In genomic region chr9:138105561-138106505, GRCh38 we compare ENCODE assay signal across 23 cellular contexts.
A peak's percentile ranks its signal among the peaks of the same experiment; 100 is the strongest.
DNase-seq lines count a peak whose midpoint lies in the region; ATAC-seq and TF ChIP-seq lines count a peak whose summit lies in the region.
"Had no signal": no experiment of that assay in that cellular context is flagged by ENCODE, and none has a peak within 500 bp of the region (broad histone marks: within the 10 kb centered on the region; RNA-seq: fewer than 3 reads in every experiment).

No MANE protein-coding gene starts in this region.

- H3K4me3 ChIP-seq in osteoblast (ENCODE audit: insufficient read depth, low read length) = no peak overlapping the region

- H3K4me2 ChIP-seq in osteoblast (ENCODE audit: insufficient read depth, low read length) = no peak overlapping the region

- peak; percentile 3 for DNase-seq in AG08396 (ENCODE audit: low spot score)
- peak; percentile 13 for DNase-seq in D341Med (ENCODE audit: low spot score)
- DNase-seq in ecto neural progenitor cell (ENCODE audit: low spot score) = peak; percentile 38
- DNase-seq in osteoblast (ENCODE audit: insufficient read length, low spot score, missing footprints) = peak; percentile 65
- no peak for DNase-seq in SK-N-DZ (ENCODE audit: low spot score)
- DNase-seq in activated CD8-positive, alpha-beta T cell treated with anti-CD3 and anti-CD28 coated beads, Interleukin-2, amount 10 ng/mL, durations not matched to agents 7 days and 5 days = no peak
- no peak for DNase-seq in kidney tubule cell (ENCODE audit: low spot score)
- DNase-seq: activated CD4-positive, alpha-beta T cell treated with anti-CD3 and anti-CD28 coated beads, Interleukin-2, amount 10 ng/mL, durations not matched to agents 7 days and 5 days; amniotic stem cell; brain microvascular endothelial cell; COR-L47; DMS53; mesendoderm; NCI-H1694; stimulated activated CD4-positive, alpha-beta T cell treated with anti-CD3 and anti-CD28 coated beads, Interleukin-4, amount 100 ng/mL, for 1 hour; T1000 had no signal

- no peaks in the 10 kb centered on the region for H4K20me1 ChIP-seq in osteoblast (ENCODE audit: insufficient read depth, low read length)

- no peak overlapping the region for H3K27ac ChIP-seq in osteoblast (ENCODE audit: low read depth, low read length)
- H3K27ac ChIP-seq: brain microvascular endothelial cell, C4-2B, VCaP had no signal

- no peaks in the 10 kb centered on the region for H3K36me3 Mint-ChIP-seq in activated CD8-positive, alpha-beta T cell treated with anti-CD3 and anti-CD28 coated beads, Interleukin-2, amount 10 ng/mL, durations not matched to agents 7 days and 5 days (ENCODE audit: low read depth)
- H3K36me3 Mint-ChIP-seq: activated naive CD4-positive, alpha-beta T cell treated with anti-CD3 and anti-CD28 coated beads, Interleukin-2, amount 50 U/mL, for 24 hours; IgD-negative memory B cell had no signal

- no peak for TF ChIP-seq CTCF in osteoblast (IDR thresholded peaks at IDR 0.05; ENCODE audit: extremely low read depth, low read depth, low read length)

- no peak overlapping the region for H3K27ac Mint-ChIP-seq in activated CD8-positive, alpha-beta T cell treated with anti-CD3 and anti-CD28 coated beads, Interleukin-2, amount 10 ng/mL, durations not matched to agents 7 days and 5 days
- H3K27ac Mint-ChIP-seq: activated CD4-positive, alpha-beta T cell treated with anti-CD3 and anti-CD28 coated beads, Interleukin-2, amount 10 ng/mL, durations not matched to agents 7 days and 5 days; activated naive CD4-positive, alpha-beta T cell treated with anti-CD3 and anti-CD28 coated beads, Interleukin-2, amount 50 U/mL, for 24 hours; IgD-negative memory B cell; progenitor cell of endocrine pancreas had no signal

- no peaks in the 10 kb centered on the region for H3K27me3 Mint-ChIP-seq in activated CD8-positive, alpha-beta T cell treated with anti-CD3 and anti-CD28 coated beads, Interleukin-2, amount 10 ng/mL, durations not matched to agents 7 days and 5 days (ENCODE audit: low read depth)
- H3K27me3 Mint-ChIP-seq: activated CD4-positive, alpha-beta T cell treated with anti-CD3 and anti-CD28 coated beads, Interleukin-2, amount 10 ng/mL, durations not matched to agents 7 days and 5 days; progenitor cell of endocrine pancreas had no signal

- no peaks in the 10 kb centered on the region for H3K4me1 ChIP-seq in osteoblast (ENCODE audit: insufficient read depth, low read length)

- H3K4me1 Mint-ChIP-seq in activated CD8-positive, alpha-beta T cell treated with anti-CD3 and anti-CD28 coated beads, Interleukin-2, amount 10 ng/mL, durations not matched to agents 7 days and 5 days (ENCODE audit: low read depth) = no peaks in the 10 kb centered on the region
- H3K4me1 Mint-ChIP-seq: activated CD4-positive, alpha-beta T cell treated with anti-CD3 and anti-CD28 coated beads, Interleukin-2, amount 10 ng/mL, durations not matched to agents 7 days and 5 days; activated naive CD4-positive, alpha-beta T cell treated with anti-CD3 and anti-CD28 coated beads, Interleukin-2, amount 50 U/mL, for 24 hours; IgD-negative memory B cell had no signal

- H3K4me3 Mint-ChIP-seq in activated CD8-positive, alpha-beta T cell treated with anti-CD3 and anti-CD28 coated beads, Interleukin-2, amount 10 ng/mL, durations not matched to agents 7 days and 5 days = no peak overlapping the region
- H3K4me3 Mint-ChIP-seq: activated CD4-positive, alpha-beta T cell treated with anti-CD3 and anti-CD28 coated beads, Interleukin-2, amount 10 ng/mL, durations not matched to agents 7 days and 5 days; activated naive CD4-positive, alpha-beta T cell treated with anti-CD3 and anti-CD28 coated beads, Interleukin-2, amount 50 U/mL, for 24 hours; IgD-negative memory B cell had no signal

- POLR2A ChIA-PET in activated CD8-positive, alpha-beta T cell treated with anti-CD3 and anti-CD28 coated beads, Interleukin-2, amount 10 ng/mL, durations not matched to agents 7 days and 5 days (lab: Charles Lee) = no interaction called here

- H3K79me2 ChIP-seq in osteoblast (ENCODE audit: insufficient read depth, low read length) = no peaks in the 10 kb centered on the region

- no peaks in the 10 kb centered on the region for H3K9me3 Mint-ChIP-seq in activated CD8-positive, alpha-beta T cell treated with anti-CD3 and anti-CD28 coated beads, Interleukin-2, amount 10 ng/mL, durations not matched to agents 7 days and 5 days (ENCODE audit: insufficient read depth)
- H3K9me3 Mint-ChIP-seq: activated CD4-positive, alpha-beta T cell treated with anti-CD3 and anti-CD28 coated beads, Interleukin-2, amount 10 ng/mL, durations not matched to agents 7 days and 5 days; activated naive CD4-positive, alpha-beta T cell treated with anti-CD3 and anti-CD28 coated beads, Interleukin-2, amount 50 U/mL, for 24 hours; IgD-negative memory B cell had no signal

- no peaks in the 10 kb centered on the region for H3K27me3 ChIP-seq in osteoblast (ENCODE audit: insufficient read depth, low read length)
- H3K27me3 ChIP-seq: brain microvascular endothelial cell had no signal

- H3K36me3 ChIP-seq in osteoblast (ENCODE audit: insufficient read depth, low read length) = no peaks in the 10 kb centered on the region
- H3K36me3 ChIP-seq: brain microvascular endothelial cell had no signal

- no peak overlapping the region for H2AFZ ChIP-seq in osteoblast (ENCODE audit: low read length)

- no peaks in the 10 kb centered on the region for H3K9me3 ChIP-seq in osteoblast (ENCODE audit: low read depth, low read length)

- CTCF ChIA-PET in activated CD8-positive, alpha-beta T cell treated with anti-CD3 and anti-CD28 coated beads, Interleukin-2, amount 10 ng/mL, durations not matched to agents 7 days and 5 days (lab: Charles Lee) = no interaction called here

- ATAC-seq in activated CD8-positive, alpha-beta T cell treated with anti-CD3 and anti-CD28 coated beads, Interleukin-2, amount 10 ng/mL, durations not matched to agents 7 days and 5 days = no peak
- ATAC-seq in HG02763 (IDR thresholded peaks at IDR 0.05; ENCODE audit: unreplicated experiment) = no peak
- ATAC-seq: sciatic nerve had no signal

Comparison
In these comparisons a context has a peak if more than half of its experiments do, and no peak if none do; other contexts are left out.
1. DNase-seq: peak in AG08396 (single experiment), D341Med (single experiment), ecto neural progenitor cell (single experiment) and osteoblast (single experiment); none in SK-N-DZ (single experiment), activated CD8-positive, alpha-beta T cell treated with anti-CD3 and anti-CD28 coated beads, Interleukin-2, amount 10 ng/mL, durations not matched to agents 7 days and 5 days (single experiment) and kidney tubule cell (single experiment).